In genomic region chr3:154781595-154781994, GRCh38 we compare ENCODE assay signal across 20 cellular contexts.
A peak's percentile ranks its signal among the peaks of the same experiment; 100 is the strongest.
DNase-seq lines count a peak whose midpoint lies in the region; ATAC-seq, FAIRE-seq and TF ChIP-seq lines count a peak whose summit lies in the region.
"Had no signal": no experiment of that assay in that cellular context is flagged by ENCODE, and none has a peak within 500 bp of the region (broad histone marks: within the 10 kb centered on the region; RNA-seq: fewer than 3 reads in every experiment).

No MANE protein-coding gene starts in this region.

- no peaks in the 10 kb centered on the region for H3K36me3 Mint-ChIP-seq in neural progenitor cell
- H3K36me3 Mint-ChIP-seq: CD8-positive, alpha-beta T cell had no signal

- H2AFZ ChIP-seq in PC-9 (no peak overlapping the region), neural progenitor cell (replicated peaks) (no peak overlapping the region)

- no TSS peak for BruUV-seq in PC-9 (replicated peaks; lab: Mats Ljungman, UMichigan)

- H3K4me3 ChIP-seq in PC-9 (no peak overlapping the region), epithelial cell of esophagus (ENCODE audit: low read length) (no peak overlapping the region), neural progenitor cell (no peak overlapping the region)
- H3K4me3 ChIP-seq: GM12878 had no signal

- DNase-seq in PC-9 = no peak
- no peak for DNase-seq in epithelial cell of esophagus (ENCODE audit: low read depth)
- no peak for DNase-seq in neural progenitor cell (ENCODE audit: low spot score)
- no peak for DNase-seq in NCI-H345 treated with DMSO at 0.1 percent for 48 hours (lab: John Stamatoyannopoulos, UW; ENCODE audit: unreplicated experiment)
- DNase-seq in stimulated activated naive CD8-positive, alpha-beta T cell treated with anti-CD3 and anti-CD28 coated beads, Interleukin-15, Interleukin-2, amounts not matched to agents 100 U/mL and 50 U/mL, for 24 hours = no peak
- DNase-seq: CD8-positive, alpha-beta T cell; DMS79 treated with DMSO at 0.1 percent for 48 hours; GDM1; NCI-H1092; NCI-H1694; NCI-H446; NCI-H69; NK-92 treated with Interleukin-12 subunit alpha and Interleukin-12 subunit beta, amount 100 ng/mL, for 24 hours; RPMI8226; SIG-M5 had no signal

- H3K27me3 ChIP-seq in PC-9 (ENCODE audit: insufficient read depth, low read depth) (no peaks in the 10 kb centered on the region), neural progenitor cell (no peaks in the 10 kb centered on the region)

- H3K9me3 ChIP-seq in PC-9 (ENCODE audit: insufficient read depth, low read depth) (no peaks in the 10 kb centered on the region), neural progenitor cell (ENCODE audit: low read depth) (no peaks in the 10 kb centered on the region)

- FAIRE-seq in G401.6 (lab: Jason Lieb, UNC) = peak; percentile 97
- FAIRE-seq: GM12878, GM18507 had no signal

- intact Hi-C loops in PC-9 (cut with micrococcal nuclease; ENCODE audit: unreplicated experiment) = no loop called here

- H3K4me2 ChIP-seq in PC-9 (no peak overlapping the region), neural progenitor cell (no peak overlapping the region)

- H3K36me3 ChIP-seq in PC-9 (ENCODE audit: low read depth) (no peaks in the 10 kb centered on the region), neural progenitor cell (no peaks in the 10 kb centered on the region)

- no peak overlapping the region for H3K27ac ChIP-seq in PC-9
- H3K27ac ChIP-seq in neural progenitor cell = no peak overlapping the region

- no peaks in the 10 kb centered on the region for H3K4me1 Mint-ChIP-seq in neural progenitor cell

- CTCF ChIA-PET in PC-9 (lab: Charles Lee) = no interaction called here

- H4K20me1 ChIP-seq in PC-9 (ENCODE audit: insufficient read depth) = no peaks in the 10 kb centered on the region
- H4K20me1 ChIP-seq in neural progenitor cell (ENCODE audit: low read depth) = no peaks in the 10 kb centered on the region

- TF ChIP-seq CTCF in PC-9 (conservative IDR thresholded peaks at IDR 0.05) (peak; percentile 22; the same call in 1 of the 2 replicates), epithelial cell of esophagus (IDR thresholded peaks at IDR 0.05; ENCODE audit: insufficient read depth, low read depth, low read length, missing control alignments) (peak; percentile 10), neural progenitor cell (IDR thresholded peaks at IDR 0.05) (peak; percentile 5)

- POLR2A ChIA-PET in PC-9 (lab: Charles Lee; ENCODE audit: unreplicated experiment) = no interaction called here

- no peaks in the 10 kb centered on the region for H3K27me3 Mint-ChIP-seq in neural progenitor cell (ENCODE audit: insufficient read depth, low read depth)

- H3K79me2 ChIP-seq in PC-9 (ENCODE audit: low read depth) (no peaks in the 10 kb centered on the region), neural progenitor cell (ENCODE audit: low read depth) (no peaks in the 10 kb centered on the region)

- no peaks in the 10 kb centered on the region for H3K9me3 Mint-ChIP-seq in neural progenitor cell

- H3F3A ChIP-seq in PC-9 (ENCODE audit: insufficient read depth, low read depth) = no peaks in the 10 kb centered on the region
- no peaks in the 10 kb centered on the region for H3F3A ChIP-seq in neural progenitor cell (ENCODE audit: low read depth)

- ATAC-seq in HG02938 (IDR thresholded peaks at IDR 0.05; ENCODE audit: unreplicated experiment) (no peak), HG03108 (IDR thresholded peaks at IDR 0.05; ENCODE audit: unreplicated experiment) (no peak)
- ATAC-seq in stimulated activated naive CD8-positive, alpha-beta T cell treated with anti-CD3 and anti-CD28 coated beads, Interleukin-15, Interleukin-2, amounts not matched to agents 100 U/mL and 50 U/mL, for 24 hours = no peak
- ATAC-seq: CD8-positive, alpha-beta T cell; GM12878 had no signal

- H3K27ac Mint-ChIP-seq in neural progenitor cell = no peak overlapping the region
- H3K27ac Mint-ChIP-seq: CD8-positive, alpha-beta T cell had no signal

- H3K9ac ChIP-seq in neural progenitor cell = no peak overlapping the region

- H3K4me1 ChIP-seq in PC-9 (replicated peaks; ENCODE audit: insufficient read depth) (no peaks in the 10 kb centered on the region), neural progenitor cell (no peaks in the 10 kb centered on the region)

- H3K4me3 Mint-ChIP-seq in neural progenitor cell = no peak overlapping the region
- H3K4me3 Mint-ChIP-seq: CD8-positive, alpha-beta T cell had no signal

- no peaks in the 10 kb centered on the region for H3K9me2 ChIP-seq in PC-9 (ENCODE audit: insufficient read depth)
